16 cellular contexts compared by ENCODE assay signal in genomic region chr10:118503192-118503591, GRCh38.
DNase-seq lines count a peak whose midpoint lies in the region; ATAC-seq, FAIRE-seq and TF ChIP-seq lines count a peak whose summit lies in the region.
"Had no signal": no experiment of that assay in that cellular context is flagged by ENCODE, and none has a peak within 500 bp of the region (broad histone marks: within the 10 kb centered on the region; RNA-seq: fewer than 3 reads in every experiment).

No MANE protein-coding gene starts in this region.

- no peaks in the 10 kb centered on the region for H3F3A ChIP-seq in smooth muscle cell (ENCODE audit: low read depth)

- H3K9me3 ChIP-seq in A549, result no peaks in the 10 kb centered on the region
- no peaks in the 10 kb centered on the region for H3K9me3 ChIP-seq in IMR-90 (ENCODE audit: control insufficient read depth, insufficient read depth, low read length)
- no peaks in the 10 kb centered on the region for H3K9me3 ChIP-seq in mammary epithelial cell (replicated peaks; ENCODE audit: insufficient read depth, low read length)
- H3K9me3 ChIP-seq in suprapubic skin, result no peaks in the 10 kb centered on the region
- no peaks in the 10 kb centered on the region for H3K9me3 ChIP-seq in smooth muscle cell (replicated peaks; ENCODE audit: low read depth)
- H3K9me3 ChIP-seq: Caco-2, HAP-1 had no signal

- 53% methylated on average over 2 of the region's 2 CpGs for WGBS in A549 (ENCODE audit: missing lambda C conversion rate)
- WGBS in IMR-90 (ENCODE audit: extremely low coverage in 2 of 2, insufficient read length in 1 of 2), 2 experiments, result no CpG with 5 or more reads among the region's 2 CpGs
- WGBS in mammary epithelial cell (ENCODE audit: low coverage, missing lambda C conversion rate), result 74% methylated on average over 2 of the region's 2 CpGs
- WGBS in suprapubic skin, result 57% methylated on average over 2 of the region's 2 CpGs
- 80% methylated on average over 2 of the region's 2 CpGs for WGBS in smooth muscle cell (ENCODE audit: low lambda C conversion rate)

- no peak overlapping the region for H3K4me2 ChIP-seq in A549
- no peak overlapping the region for H3K4me2 ChIP-seq in IMR-90 (ENCODE audit: low read depth, low read length)
- H3K4me2 ChIP-seq in mammary epithelial cell (ENCODE audit: insufficient read depth, low read depth, low read length), result no peak overlapping the region
- H3K4me2 ChIP-seq in smooth muscle cell, result no peak overlapping the region

- H4K20me1 ChIP-seq in IMR-90 (ENCODE audit: insufficient read depth, low read length), result no peaks in the 10 kb centered on the region
- H4K20me1 ChIP-seq in mammary epithelial cell (ENCODE audit: insufficient read depth, low read length), result no peaks in the 10 kb centered on the region
- H4K20me1 ChIP-seq in smooth muscle cell (ENCODE audit: low read depth), result no peaks in the 10 kb centered on the region

- intact Hi-C loops in IMR-90 (cut with micrococcal nuclease), result no loop called here
- intact Hi-C loops in mammary epithelial cell (cut with micrococcal nuclease), result loop anchor here (5.0 kb wide), 1 partner anchor 161 kb away; the partner anchor contains the start of gene FAM204A

- H2BK20ac ChIP-seq in IMR-90 (ENCODE audit: low read depth, low read length), result no peak overlapping the region

- TF ChIP-seq POLR2A in A549 (IDR thresholded peaks at IDR 0.05; ENCODE audit: low read length) (no peak), IMR-90 (IDR thresholded peaks at IDR 0.05; ENCODE audit: low read depth, low read length) (no peak), suprapubic skin (IDR thresholded peaks at IDR 0.05) (no peak)

- H2AFZ ChIP-seq in IMR-90 (replicated peaks; ENCODE audit: low read length, poor library complexity), result no peak overlapping the region
- H2AFZ ChIP-seq in mammary epithelial cell (ENCODE audit: low read depth, low read length), result no peak overlapping the region
- no peak overlapping the region for H2AFZ ChIP-seq in smooth muscle cell (ENCODE audit: low read depth)
- H2AFZ ChIP-seq: GM23248 had no signal

- POLR2A ChIA-PET in A549 (lab: Yijun Ruan, JAX), result no interaction called here
- POLR2A ChIA-PET in IMR-90 (lab: Charles Lee; ENCODE audit: unreplicated experiment), result no interaction called here

- no peak overlapping the region for H2BK120ac ChIP-seq in IMR-90 (ENCODE audit: low read depth, low read length)

- no peak for TF ChIP-seq EP300 in A549 (IDR thresholded peaks at IDR 0.05)
- no peak for TF ChIP-seq EP300 in suprapubic skin (IDR thresholded peaks at IDR 0.05)

- H3K9me1 ChIP-seq in IMR-90 (ENCODE audit: insufficient read depth, low read length), result no peaks in the 10 kb centered on the region

- no peak for DNase-seq in A549 (ENCODE audit: low read depth in 1 of 2, low spot score in 1 of 2)
- no peak for DNase-seq in IMR-90
- DNase-seq in mammary epithelial cell, result no peak
- no peak for DNase-seq in suprapubic skin (ENCODE audit: low spot score in 2 of 2)
- DNase-seq in smooth muscle cell (lab: John Stamatoyannopoulos, UW; ENCODE audit: unreplicated experiment), result no peak
- no peak for DNase-seq in brain microvascular endothelial cell
- DNase-seq: AML-193; Caco-2; CD4-positive, alpha-beta T cell; GM23248 had no signal

- no peak overlapping the region for H3K14ac ChIP-seq in IMR-90 (replicated peaks; ENCODE audit: low read depth, low read length)

- H3K4me1 ChIP-seq in A549, result peaks cover 19% of the 10 kb centered on the region; the same call in 2 of the 3 replicates
- no peaks in the 10 kb centered on the region for H3K4me1 ChIP-seq in IMR-90 (ENCODE audit: control insufficient read depth, insufficient read depth, low read length)
- peaks cover 41% of the 10 kb centered on the region for H3K4me1 ChIP-seq in mammary epithelial cell (ENCODE audit: insufficient read depth, low read length)
- H3K4me1 ChIP-seq in suprapubic skin, result peaks cover 32% of the 10 kb centered on the region
- no peaks in the 10 kb centered on the region for H3K4me1 ChIP-seq in smooth muscle cell (ENCODE audit: low read depth)
- H3K4me1 ChIP-seq: Caco-2, HAP-1 had no signal

- H3K4me3 ChIP-seq in A549, result no peak overlapping the region
- no peak overlapping the region for H3K4me3 ChIP-seq in IMR-90 (ENCODE audit: insufficient read depth, low read depth, low read length)
- H3K4me3 ChIP-seq in mammary epithelial cell (replicated peaks in 1 of 3; ENCODE audit: insufficient read depth in 1 of 3, low read depth in 2 of 3, low read length in 3 of 3), result no peak overlapping the region
- H3K4me3 ChIP-seq in suprapubic skin, result no peak overlapping the region
- H3K4me3 ChIP-seq in smooth muscle cell, result no peak overlapping the region
- no peak overlapping the region for H3K4me3 ChIP-seq in brain microvascular endothelial cell (ENCODE audit: low read depth, low read length)
- H3K4me3 ChIP-seq: GM23248, HAP-1 had no signal

- H3K27ac ChIP-seq in A549 (no peak overlapping the region; a peak in 1 of 6 replicates), IMR-90 (ENCODE audit: insufficient read depth, low read length) (no peak overlapping the region), mammary epithelial cell (ENCODE audit: insufficient read depth, low read depth, low read length) (peak overlapping the region; percentile 96), suprapubic skin (peak overlapping the region; percentile 70), smooth muscle cell (ENCODE audit: low read depth) (no peak overlapping the region), brain microvascular endothelial cell (no peak overlapping the region)
- H3K27ac ChIP-seq: C4-2B, GM23248 had no signal

- H2BK5ac ChIP-seq in IMR-90 (ENCODE audit: low read depth, low read length, poor library complexity, severe bottlenecking), result no peak overlapping the region

- no peak overlapping the region for H2AK5ac ChIP-seq in IMR-90 (ENCODE audit: low read depth, low read length)

- in situ Hi-C loops in IMR-90 (cut with MboI; ENCODE audit: low sequenced_read_pairs), result no loop called here
- in situ Hi-C loops in mammary epithelial cell (cut with MboI; ENCODE audit: low sequenced_read_pairs in 2 of 2), result no loop called here
- in situ Hi-C loops in brain microvascular endothelial cell (cut with HindIII; ENCODE audit: low pct_ligation_motif_present, low sequenced_read_pairs), result no loop called here

- H3K9ac ChIP-seq in IMR-90 (ENCODE audit: low read depth, low read length) (no peak overlapping the region), mammary epithelial cell (ENCODE audit: insufficient read depth, low read length) (no peak overlapping the region), smooth muscle cell (ENCODE audit: low read depth) (no peak overlapping the region)
- H3K9ac ChIP-seq: GM23248 had no signal

- BruUV-seq in IMR-90 (replicated peaks; lab: Mats Ljungman, UMichigan) (no TSS peak), mammary epithelial cell (replicated peaks; lab: Mats Ljungman, UMichigan) (no TSS peak)

- H3K79me2 ChIP-seq in mammary epithelial cell (ENCODE audit: insufficient read depth, low read length) (no peaks in the 10 kb centered on the region), smooth muscle cell (ENCODE audit: low read depth) (no peaks in the 10 kb centered on the region)

- no peak overlapping the region for H3K23ac ChIP-seq in IMR-90 (ENCODE audit: low read depth, low read length)

- H3K56ac ChIP-seq in IMR-90 (ENCODE audit: extremely low read depth, insufficient read depth, low read length), result no peak overlapping the region

- H4K8ac ChIP-seq in IMR-90 (ENCODE audit: low read depth in 2 of 2, low read length in 2 of 2), result no peak overlapping the region

- no peak overlapping the region for H3K18ac ChIP-seq in IMR-90 (ENCODE audit: low read depth, low read length)

- H2AK9ac ChIP-seq in IMR-90 (replicated peaks; ENCODE audit: low read depth, low read length, poor library complexity), result no peak overlapping the region

- H3K27me3 ChIP-seq in IMR-90 (ENCODE audit: control insufficient read depth, insufficient read depth, low read length), result no peaks in the 10 kb centered on the region
- no peaks in the 10 kb centered on the region for H3K27me3 ChIP-seq in mammary epithelial cell (ENCODE audit: insufficient read depth, low read length)
- H3K27me3 ChIP-seq in suprapubic skin, result no peaks in the 10 kb centered on the region
- no peaks in the 10 kb centered on the region for H3K27me3 ChIP-seq in smooth muscle cell (ENCODE audit: low read depth)
- H3K27me3 ChIP-seq in brain microvascular endothelial cell (replicated peaks), result no peaks in the 10 kb centered on the region

- FAIRE-seq in A549 (lab: Jason Lieb, UNC), result no peak
- FAIRE-seq: A204.1, D721Med, G401.6, GM12891 had no signal

- H2BK15ac ChIP-seq in IMR-90 (ENCODE audit: low read depth, low read length), result no peak overlapping the region

- TF ChIP-seq RAD21 in A549 (conservative IDR thresholded peaks at IDR 0.05 in 1 of 2, IDR thresholded peaks at IDR 0.05 in 1 of 2), result no peak
- no peak for TF ChIP-seq RAD21 in IMR-90 (IDR thresholded peaks at IDR 0.05; ENCODE audit: low read length)

- ATAC-seq in A549 (no peak), IMR-90 (ENCODE audit: low read depth) (no peak)

- no peak overlapping the region for H4K5ac ChIP-seq in IMR-90 (ENCODE audit: low read depth, low read length)

- H3K36me3 ChIP-seq in IMR-90 (ENCODE audit: control insufficient read depth, insufficient read depth, low read length), result no peaks in the 10 kb centered on the region
- H3K36me3 ChIP-seq in mammary epithelial cell (ENCODE audit: insufficient read depth, low read length), result no peaks in the 10 kb centered on the region
- H3K36me3 ChIP-seq in suprapubic skin, result no peaks in the 10 kb centered on the region
- H3K36me3 ChIP-seq in smooth muscle cell (ENCODE audit: low read depth), result no peaks in the 10 kb centered on the region
- no peaks in the 10 kb centered on the region for H3K36me3 ChIP-seq in brain microvascular endothelial cell (replicated peaks)
- H3K36me3 ChIP-seq: HAP-1 had no signal

- CTCF ChIA-PET in A549 (lab: Yijun Ruan, JAX), result no interaction called here
- CTCF ChIA-PET in IMR-90 (lab: Yijun Ruan, JAX), result interaction anchor here (0.7 kb wide), 1 partner anchor 96 kb away, joined by 3 read pairs; no protein-coding TSS in a partner anchor
- CTCF ChIA-PET in mammary epithelial cell (lab: Charles Lee; ENCODE audit: low non-redundant PET), result interaction anchor here (0.9 kb wide), 1 partner anchor 9 kb away, joined by 4 read pairs; no protein-coding TSS in a partner anchor

- TF ChIP-seq CTCF in A549 (IDR thresholded peaks at IDR 0.05), result no peak
- no peak for TF ChIP-seq CTCF in IMR-90 (conservative IDR thresholded peaks at IDR 0.05; ENCODE audit: low read depth, low read length)
- no peak for TF ChIP-seq CTCF in mammary epithelial cell (conservative IDR thresholded peaks at IDR 0.05 in 1 of 2, IDR thresholded peaks at IDR 0.05 in 1 of 2; ENCODE audit: extremely low read depth in 1 of 2, insufficient read depth in 1 of 2, low read depth in 1 of 2, low read length in 2 of 2)
- TF ChIP-seq CTCF in suprapubic skin (IDR thresholded peaks at IDR 0.05), result no peak
- TF ChIP-seq CTCF in smooth muscle cell (IDR thresholded peaks at IDR 0.05; ENCODE audit: borderline replicate concordance, insufficient read depth, poor library complexity, severe bottlenecking), result no peak
- TF ChIP-seq CTCF in brain microvascular endothelial cell (IDR thresholded peaks at IDR 0.05; ENCODE audit: low read depth, low read length, missing control alignments), result no peak

- no peak overlapping the region for H3K4ac ChIP-seq in IMR-90 (ENCODE audit: low read depth, low read length)

- dilution Hi-C loops in IMR-90 (cut with HindIII; ENCODE audit: low sequenced_read_pairs, unreplicated experiment) (no loop called here), mammary epithelial cell (cut with HindIII; ENCODE audit: low sequenced_read_pairs) (no loop called here)

- no peaks in the 10 kb centered on the region for H3K79me1 ChIP-seq in IMR-90 (ENCODE audit: low read depth in 1 of 2, low read length in 2 of 2)

- no peak overlapping the region for H4K91ac ChIP-seq in IMR-90 (ENCODE audit: insufficient read depth, low read depth, low read length)

Comparison
In these comparisons a context has a peak if more than half of its experiments do, and no peak if none do; other contexts are left out.
1. H3K27ac ChIP-seq: peak in mammary epithelial cell (single experiment) and suprapubic skin (single experiment); none in A549 (0 of 2), IMR-90 (single experiment), smooth muscle cell (single experiment) and brain microvascular endothelial cell (single experiment).